In the genomic region with DNA sequence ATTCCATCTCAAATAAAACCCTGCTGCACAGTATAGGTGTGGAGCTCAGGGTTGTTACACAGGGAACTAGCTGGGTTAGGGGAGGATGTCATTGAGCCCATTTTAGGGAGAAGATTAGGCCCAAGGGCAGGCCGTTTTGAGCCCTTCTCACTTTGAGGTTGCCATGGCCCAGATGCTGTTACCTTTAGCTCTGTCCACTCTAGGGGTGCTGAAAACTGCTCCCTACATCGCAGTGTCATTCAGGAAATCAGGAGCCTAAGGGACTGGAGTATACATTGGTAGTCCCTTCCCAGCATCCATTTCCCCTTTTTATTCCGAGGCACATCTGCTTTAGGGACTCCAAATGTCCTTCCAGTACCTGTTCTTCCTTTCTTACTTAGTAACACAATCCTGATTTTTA, we compare ENCODE assay signal across 23 cellular contexts.
DNase-seq lines count a peak whose midpoint lies in the region; ATAC-seq and TF ChIP-seq lines count a peak whose summit lies in the region.
"Had no signal": no experiment of that assay in that cellular context is flagged by ENCODE, and none has a peak within 500 bp of the region (broad histone marks: within the 10 kb centered on the region; RNA-seq: fewer than 3 reads in every experiment).

No MANE protein-coding gene starts in this region.

- TF ChIP-seq POLR2A in GM18505 (IDR thresholded peaks at IDR 0.05; ENCODE audit: borderline replicate concordance, extremely low read depth, insufficient read depth, insufficient read length) = no peak

- POLR2A ChIA-PET in HEK293 (lab: Yijun Ruan, JAX) = no interaction called here

- no peaks in the 10 kb centered on the region for H3K4me1 ChIP-seq in HEK293 (ENCODE audit: control insufficient read depth, insufficient read depth, low read length)
- H3K4me1 ChIP-seq: gastroesophageal sphincter, pancreas had no signal

- DNase-seq in A172 (ENCODE audit: low spot score) (peak; percentile 9), T47D (ENCODE audit: low read depth in 1 of 2, low spot score in 1 of 2) (peak; percentile 7 to 57), iPS-NIHi11 (ENCODE audit: low spot score) (peak; percentile 61), DMS79 treated with DMSO at 0.1 percent for 48 hours (lab: John Stamatoyannopoulos, UW) (no peak), retina (no peak)
- DNase-seq: activated CD4-positive, alpha-beta T cell treated with anti-CD3 and anti-CD28 coated beads for 36 hours; activated T-cell treated with anti-CD3 and anti-CD28 coated beads, Interleukin-2, amount 50 U/mL, for 72 hours; aorta; C1 segment of cervical spinal cord; cerebellar nuclear complex; EL; erythroblast; HCEC 1CT; KBM-7; naive thymus-derived CD4-positive, alpha-beta T cell; NCI-H1694 treated with DMSO at 0.1 percent for 48 hours; pancreas; Right ventricle myocardium superior; T-cell had no signal

- no peak for TF ChIP-seq CTCF in HEK293 (tag by site-specific recombination; IDR thresholded peaks at IDR 0.05)

- in situ Hi-C loops in T47D (cut with HindIII; ENCODE audit: low pct_unique_long_range_greater_than_20kb, low sequenced_read_pairs) = no loop called here

- H3K9me3 ChIP-seq in HEK293 (ENCODE audit: control insufficient read depth, insufficient read depth, low read depth, low read length) = no peaks in the 10 kb centered on the region
- H3K9me3 ChIP-seq: pancreas had no signal

- no peak overlapping the region for H3K27ac ChIP-seq in HEK293 (ENCODE audit: extremely low read depth, low read depth, low read length)
- H3K27ac ChIP-seq: gastroesophageal sphincter, pancreas had no signal

- CTCF ChIA-PET in HEK293 (lab: Yijun Ruan, JAX) = no interaction called here

- peaks cover 0 to 5% of the 10 kb centered on the region in 2 experiments; a peak in 1 of 3 replicates for H3K36me3 ChIP-seq in HEK293 (ENCODE audit: control insufficient read depth in 2 of 2, insufficient read depth in 1 of 2, low read length in 2 of 2)
- H3K36me3 ChIP-seq: gastroesophageal sphincter, pancreas had no signal

- H3K4me3 ChIP-seq in HEK293 (ENCODE audit: low read depth, low read length) = no peak overlapping the region
- H3K4me3 ChIP-seq: gastroesophageal sphincter, pancreas had no signal

- ATAC-seq in GM18505 (IDR thresholded peaks at IDR 0.05; ENCODE audit: unreplicated experiment) (no peak), GM21360 (IDR thresholded peaks at IDR 0.05; ENCODE audit: unreplicated experiment) (no peak)
- ATAC-seq: activated CD4-positive, alpha-beta T cell treated with anti-CD3 and anti-CD28 coated beads for 36 hours; activated T-cell treated with anti-CD3 and anti-CD28 coated beads, Interleukin-2, amount 50 U/mL, for 72 hours; gastroesophageal sphincter; naive thymus-derived CD4-positive, alpha-beta T cell; pancreas; T-cell had no signal

TF ChIP-seq in HEK293, 187 proteins besides CTCF, POLR2A, EP300 and RAD21:
- TF ChIP-seq ZNF677 (tag by site-specific recombination; IDR thresholded peaks at IDR 0.05) (no peak), ZNF2 (tag by site-specific recombination; IDR thresholded peaks at IDR 0.05) (no peak), ZIC2 (tag by site-specific recombination; IDR thresholded peaks at IDR 0.05) (no peak)
- TF ChIP-seq, protein P1, sequence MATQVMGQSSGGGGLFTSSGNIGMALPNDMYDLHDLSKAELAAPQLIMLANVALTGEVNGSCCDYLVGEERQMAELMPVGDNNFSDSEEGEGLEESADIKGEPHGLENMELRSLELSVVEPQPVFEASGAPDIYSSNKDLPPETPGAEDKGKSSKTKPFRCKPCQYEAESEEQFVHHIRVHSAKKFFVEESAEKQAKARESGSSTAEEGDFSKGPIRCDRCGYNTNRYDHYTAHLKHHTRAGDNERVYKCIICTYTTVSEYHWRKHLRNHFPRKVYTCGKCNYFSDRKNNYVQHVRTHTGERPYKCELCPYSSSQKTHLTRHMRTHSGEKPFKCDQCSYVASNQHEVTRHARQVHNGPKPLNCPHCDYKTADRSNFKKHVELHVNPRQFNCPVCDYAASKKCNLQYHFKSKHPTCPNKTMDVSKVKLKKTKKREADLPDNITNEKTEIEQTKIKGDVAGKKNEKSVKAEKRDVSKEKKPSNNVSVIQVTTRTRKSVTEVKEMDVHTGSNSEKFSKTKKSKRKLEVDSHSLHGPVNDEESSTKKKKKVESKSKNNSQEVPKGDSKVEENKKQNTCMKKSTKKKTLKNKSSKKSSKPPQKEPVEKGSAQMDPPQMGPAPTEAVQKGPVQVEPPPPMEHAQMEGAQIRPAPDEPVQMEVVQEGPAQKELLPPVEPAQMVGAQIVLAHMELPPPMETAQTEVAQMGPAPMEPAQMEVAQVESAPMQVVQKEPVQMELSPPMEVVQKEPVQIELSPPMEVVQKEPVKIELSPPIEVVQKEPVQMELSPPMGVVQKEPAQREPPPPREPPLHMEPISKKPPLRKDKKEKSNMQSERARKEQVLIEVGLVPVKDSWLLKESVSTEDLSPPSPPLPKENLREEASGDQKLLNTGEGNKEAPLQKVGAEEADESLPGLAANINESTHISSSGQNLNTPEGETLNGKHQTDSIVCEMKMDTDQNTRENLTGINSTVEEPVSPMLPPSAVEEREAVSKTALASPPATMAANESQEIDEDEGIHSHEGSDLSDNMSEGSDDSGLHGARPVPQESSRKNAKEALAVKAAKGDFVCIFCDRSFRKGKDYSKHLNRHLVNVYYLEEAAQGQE (tag by site-specific recombination; IDR thresholded peaks at IDR 0.05) = peak; percentile 81

Comparison
In these comparisons a context has a peak if more than half of its experiments do, and no peak if none do; other contexts are left out.
1. DNase-seq: peak in A172 (single experiment), T47D (2 of 2) and iPS-NIHi11 (single experiment); none in DMS79 treated with DMSO at 0.1 percent for 48 hours (single experiment) and retina (single experiment).